Comparison of ENCODE assay signal across 1 cellular context in the genomic region with DNA sequence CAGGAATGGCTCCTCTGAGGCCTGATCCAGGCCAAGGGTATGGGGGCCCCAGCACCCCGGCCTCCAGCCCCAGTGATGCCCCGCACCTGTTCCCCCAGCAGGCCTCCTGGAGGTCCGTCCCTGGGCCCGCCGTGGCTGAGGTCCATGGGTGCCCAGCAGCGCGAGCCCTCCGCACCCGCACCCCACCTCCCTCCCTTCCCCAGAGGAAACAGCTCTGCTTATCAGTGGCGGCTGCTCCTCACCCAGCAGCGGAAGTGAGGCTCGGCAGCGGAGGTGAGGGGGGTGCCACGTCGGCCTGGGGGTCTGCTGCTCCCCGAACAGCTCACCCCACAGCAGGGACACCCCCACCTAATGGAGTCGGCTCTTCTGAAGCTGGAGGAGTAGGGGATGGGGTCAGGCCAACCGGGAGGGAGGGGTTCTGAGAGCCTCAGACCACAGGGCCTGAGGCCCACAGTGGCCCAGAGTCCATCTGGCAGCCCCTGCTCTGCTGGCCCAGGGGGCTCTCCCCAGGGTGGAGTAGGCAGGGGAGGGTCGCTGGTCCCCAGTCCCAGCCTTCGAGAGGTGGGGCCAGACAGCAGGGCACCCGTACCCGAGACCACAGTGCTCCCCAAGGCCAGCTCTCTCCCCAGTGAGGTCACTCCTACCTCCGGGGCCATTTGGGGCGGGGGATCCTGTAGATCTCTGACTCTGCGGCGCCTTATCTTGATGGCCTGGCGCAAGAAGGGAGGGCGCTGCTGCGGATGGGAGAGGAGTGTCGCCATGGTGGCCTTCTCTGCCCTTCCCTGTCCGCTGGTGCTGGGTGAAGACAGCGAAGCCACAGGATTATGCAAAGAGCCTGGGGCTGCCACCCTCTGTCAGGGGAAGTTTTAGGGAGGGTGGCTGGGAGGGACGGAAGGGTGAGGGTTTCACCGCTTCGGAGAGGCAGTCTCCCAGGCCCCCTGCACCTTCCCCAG.
A peak's percentile ranks its signal among the peaks of the same experiment; 100 is the strongest.
TF ChIP-seq lines count a peak whose summit lies in the region.

A gene (minus strand): TSS at position 828 of the 953 bp plus-strand sequence. CDS start 67 bp downstream, at position 761.

TF ChIP-seq in GM12878, 131 proteins besides CTCF, POLR2A, EP300 and RAD21 (continued from another document):
- TF ChIP-seq BCL11A (IDR thresholded peaks at IDR 0.05; ENCODE audit: low read depth, low read length) (no peak), RCOR1 (conservative IDR thresholded peaks at IDR 0.05; ENCODE audit: low read depth, low read length) (0 out of 2 replicates have a peak, but pooled peaks have one; percentile 19), RUNX3 (IDR thresholded peaks at IDR 0.05; ENCODE audit: low read length) (peak; percentile 29), NR2C2 (IDR thresholded peaks at IDR 0.05; ENCODE audit: borderline replicate concordance, control insufficient read depth, insufficient read length, low read depth) (no peak), SP1 (IDR thresholded peaks at IDR 0.05; ENCODE audit: low read depth, low read length) (no peak), CBX3 (IDR thresholded peaks at IDR 0.05; ENCODE audit: borderline replicate concordance, low read depth) (no peak), CBX5 (IDR thresholded peaks at IDR 0.05; ENCODE audit: low read depth) (no peak), CREB1 (IDR thresholded peaks at IDR 0.05; ENCODE audit: low read depth) (no peak), DPF2 (IDR thresholded peaks at IDR 0.05) (0 out of 2 replicates have a peak, but pooled peaks have one; percentile 38), SPI1 (IDR thresholded peaks at IDR 0.05; ENCODE audit: borderline replicate concordance, insufficient read depth, low read depth, low read length) (peak; percentile 60), CHD2 (IDR thresholded peaks at IDR 0.05; ENCODE audit: borderline replicate concordance, low read depth, low read length) (no peak), PAX5 (IDR thresholded peaks at IDR 0.05; ENCODE audit: borderline replicate concordance, low read depth, low read length) (no peak), NR2F1 (conservative IDR thresholded peaks at IDR 0.05) (peak; percentile 60), NFXL1 (IDR thresholded peaks at IDR 0.05; ENCODE audit: borderline replicate concordance) (0 out of 2 replicates have a peak, but pooled peaks have one; percentile 37), GATAD2B (conservative IDR thresholded peaks at IDR 0.05; ENCODE audit: low read depth) (peak; percentile 80; the same call in 1 of the 2 replicates), MXI1 (IDR thresholded peaks at IDR 0.05; ENCODE audit: low read depth, low read length) (no peak), SMAD5 (IDR thresholded peaks at IDR 0.05; ENCODE audit: low read depth) (0 out of 2 replicates have a peak, but pooled peaks have one; percentile 37), KAT2A (conservative IDR thresholded peaks at IDR 0.05; ENCODE audit: control insufficient read depth, low read depth, low read length) (no peak)
- TF ChIP-seq, protein P1, sequence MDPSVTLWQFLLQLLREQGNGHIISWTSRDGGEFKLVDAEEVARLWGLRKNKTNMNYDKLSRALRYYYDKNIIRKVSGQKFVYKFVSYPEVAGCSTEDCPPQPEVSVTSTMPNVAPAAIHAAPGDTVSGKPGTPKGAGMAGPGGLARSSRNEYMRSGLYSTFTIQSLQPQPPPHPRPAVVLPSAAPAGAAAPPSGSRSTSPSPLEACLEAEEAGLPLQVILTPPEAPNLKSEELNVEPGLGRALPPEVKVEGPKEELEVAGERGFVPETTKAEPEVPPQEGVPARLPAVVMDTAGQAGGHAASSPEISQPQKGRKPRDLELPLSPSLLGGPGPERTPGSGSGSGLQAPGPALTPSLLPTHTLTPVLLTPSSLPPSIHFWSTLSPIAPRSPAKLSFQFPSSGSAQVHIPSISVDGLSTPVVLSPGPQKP (IDR thresholded peaks at IDR 0.05; ENCODE audit: low read depth, low read length): 0 out of 2 replicates have a peak, but pooled peaks have one; percentile 39
- TF ChIP-seq, protein P2, sequence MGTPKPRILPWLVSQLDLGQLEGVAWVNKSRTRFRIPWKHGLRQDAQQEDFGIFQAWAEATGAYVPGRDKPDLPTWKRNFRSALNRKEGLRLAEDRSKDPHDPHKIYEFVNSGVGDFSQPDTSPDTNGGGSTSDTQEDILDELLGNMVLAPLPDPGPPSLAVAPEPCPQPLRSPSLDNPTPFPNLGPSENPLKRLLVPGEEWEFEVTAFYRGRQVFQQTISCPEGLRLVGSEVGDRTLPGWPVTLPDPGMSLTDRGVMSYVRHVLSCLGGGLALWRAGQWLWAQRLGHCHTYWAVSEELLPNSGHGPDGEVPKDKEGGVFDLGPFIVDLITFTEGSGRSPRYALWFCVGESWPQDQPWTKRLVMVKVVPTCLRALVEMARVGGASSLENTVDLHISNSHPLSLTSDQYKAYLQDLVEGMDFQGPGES (IDR thresholded peaks at IDR 0.05): no peak
- TF ChIP-seq, protein P3, sequence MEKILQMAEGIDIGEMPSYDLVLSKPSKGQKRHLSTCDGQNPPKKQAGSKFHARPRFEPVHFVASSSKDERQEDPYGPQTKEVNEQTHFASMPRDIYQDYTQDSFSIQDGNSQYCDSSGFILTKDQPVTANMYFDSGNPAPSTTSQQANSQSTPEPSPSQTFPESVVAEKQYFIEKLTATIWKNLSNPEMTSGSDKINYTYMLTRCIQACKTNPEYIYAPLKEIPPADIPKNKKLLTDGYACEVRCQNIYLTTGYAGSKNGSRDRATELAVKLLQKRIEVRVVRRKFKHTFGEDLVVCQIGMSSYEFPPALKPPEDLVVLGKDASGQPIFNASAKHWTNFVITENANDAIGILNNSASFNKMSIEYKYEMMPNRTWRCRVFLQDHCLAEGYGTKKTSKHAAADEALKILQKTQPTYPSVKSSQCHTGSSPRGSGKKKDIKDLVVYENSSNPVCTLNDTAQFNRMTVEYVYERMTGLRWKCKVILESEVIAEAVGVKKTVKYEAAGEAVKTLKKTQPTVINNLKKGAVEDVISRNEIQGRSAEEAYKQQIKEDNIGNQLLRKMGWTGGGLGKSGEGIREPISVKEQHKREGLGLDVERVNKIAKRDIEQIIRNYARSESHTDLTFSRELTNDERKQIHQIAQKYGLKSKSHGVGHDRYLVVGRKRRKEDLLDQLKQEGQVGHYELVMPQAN (conservative IDR thresholded peaks at IDR 0.05): no peak
- TF ChIP-seq, protein P4, sequence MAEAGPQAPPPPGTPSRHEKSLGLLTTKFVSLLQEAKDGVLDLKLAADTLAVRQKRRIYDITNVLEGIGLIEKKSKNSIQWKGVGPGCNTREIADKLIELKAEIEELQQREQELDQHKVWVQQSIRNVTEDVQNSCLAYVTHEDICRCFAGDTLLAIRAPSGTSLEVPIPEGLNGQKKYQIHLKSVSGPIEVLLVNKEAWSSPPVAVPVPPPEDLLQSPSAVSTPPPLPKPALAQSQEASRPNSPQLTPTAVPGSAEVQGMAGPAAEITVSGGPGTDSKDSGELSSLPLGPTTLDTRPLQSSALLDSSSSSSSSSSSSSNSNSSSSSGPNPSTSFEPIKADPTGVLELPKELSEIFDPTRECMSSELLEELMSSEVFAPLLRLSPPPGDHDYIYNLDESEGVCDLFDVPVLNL (IDR thresholded peaks at IDR 0.05; ENCODE audit: low read depth, low read length): no peak
- TF ChIP-seq, protein P5, sequence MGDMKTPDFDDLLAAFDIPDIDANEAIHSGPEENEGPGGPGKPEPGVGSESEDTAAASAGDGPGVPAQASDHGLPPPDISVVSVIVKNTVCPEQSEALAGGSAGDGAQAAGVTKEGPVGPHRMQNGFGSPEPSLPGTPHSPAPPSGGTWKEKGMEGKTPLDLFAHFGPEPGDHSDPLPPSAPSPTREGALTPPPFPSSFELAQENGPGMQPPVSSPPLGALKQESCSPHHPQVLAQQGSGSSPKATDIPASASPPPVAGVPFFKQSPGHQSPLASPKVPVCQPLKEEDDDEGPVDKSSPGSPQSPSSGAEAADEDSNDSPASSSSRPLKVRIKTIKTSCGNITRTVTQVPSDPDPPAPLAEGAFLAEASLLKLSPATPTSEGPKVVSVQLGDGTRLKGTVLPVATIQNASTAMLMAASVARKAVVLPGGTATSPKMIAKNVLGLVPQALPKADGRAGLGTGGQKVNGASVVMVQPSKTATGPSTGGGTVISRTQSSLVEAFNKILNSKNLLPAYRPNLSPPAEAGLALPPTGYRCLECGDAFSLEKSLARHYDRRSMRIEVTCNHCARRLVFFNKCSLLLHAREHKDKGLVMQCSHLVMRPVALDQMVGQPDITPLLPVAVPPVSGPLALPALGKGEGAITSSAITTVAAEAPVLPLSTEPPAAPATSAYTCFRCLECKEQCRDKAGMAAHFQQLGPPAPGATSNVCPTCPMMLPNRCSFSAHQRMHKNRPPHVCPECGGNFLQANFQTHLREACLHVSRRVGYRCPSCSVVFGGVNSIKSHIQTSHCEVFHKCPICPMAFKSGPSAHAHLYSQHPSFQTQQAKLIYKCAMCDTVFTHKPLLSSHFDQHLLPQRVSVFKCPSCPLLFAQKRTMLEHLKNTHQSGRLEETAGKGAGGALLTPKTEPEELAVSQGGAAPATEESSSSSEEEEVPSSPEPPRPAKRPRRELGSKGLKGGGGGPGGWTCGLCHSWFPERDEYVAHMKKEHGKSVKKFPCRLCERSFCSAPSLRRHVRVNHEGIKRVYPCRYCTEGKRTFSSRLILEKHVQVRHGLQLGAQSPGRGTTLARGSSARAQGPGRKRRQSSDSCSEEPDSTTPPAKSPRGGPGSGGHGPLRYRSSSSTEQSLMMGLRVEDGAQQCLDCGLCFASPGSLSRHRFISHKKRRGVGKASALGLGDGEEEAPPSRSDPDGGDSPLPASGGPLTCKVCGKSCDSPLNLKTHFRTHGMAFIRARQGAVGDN (IDR thresholded peaks at IDR 0.05): peak; percentile 71
- TF ChIP-seq, protein P6, sequence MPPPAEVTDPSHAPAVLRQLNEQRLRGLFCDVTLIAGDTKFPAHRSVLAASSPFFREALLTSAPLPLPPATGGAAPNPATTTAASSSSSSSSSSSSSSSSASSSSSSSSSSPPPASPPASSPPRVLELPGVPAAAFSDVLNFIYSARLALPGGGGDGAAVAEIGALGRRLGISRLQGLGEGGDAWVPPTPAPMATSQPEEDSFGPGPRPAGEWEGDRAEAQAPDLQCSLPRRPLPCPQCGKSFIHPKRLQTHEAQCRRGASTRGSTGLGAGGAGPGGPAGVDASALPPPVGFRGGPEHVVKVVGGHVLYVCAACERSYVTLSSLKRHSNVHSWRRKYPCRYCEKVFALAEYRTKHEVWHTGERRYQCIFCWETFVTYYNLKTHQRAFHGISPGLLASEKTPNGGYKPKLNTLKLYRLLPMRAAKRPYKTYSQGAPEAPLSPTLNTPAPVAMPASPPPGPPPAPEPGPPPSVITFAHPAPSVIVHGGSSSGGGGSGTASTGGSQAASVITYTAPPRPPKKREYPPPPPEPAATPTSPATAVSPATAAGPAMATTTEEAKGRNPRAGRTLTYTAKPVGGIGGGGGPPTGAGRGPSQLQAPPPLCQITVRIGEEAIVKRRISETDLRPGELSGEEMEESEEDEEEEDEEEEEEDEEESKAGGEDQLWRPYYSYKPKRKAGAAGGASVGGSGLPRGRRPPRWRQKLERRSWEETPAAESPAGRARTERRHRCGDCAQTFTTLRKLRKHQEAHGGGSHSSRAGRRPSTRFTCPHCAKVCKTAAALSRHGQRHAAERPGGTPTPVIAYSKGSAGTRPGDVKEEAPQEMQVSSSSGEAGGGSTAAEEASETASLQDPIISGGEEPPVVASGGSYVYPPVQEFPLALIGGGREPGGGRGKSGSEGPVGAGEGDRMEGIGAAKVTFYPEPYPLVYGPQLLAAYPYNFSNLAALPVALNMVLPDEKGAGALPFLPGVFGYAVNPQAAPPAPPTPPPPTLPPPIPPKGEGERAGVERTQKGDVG (CRISPR knock-in tag; IDR thresholded peaks at IDR 0.05): no peak
